ENCODE assay signal across 1 cellular context in the genomic region with DNA sequence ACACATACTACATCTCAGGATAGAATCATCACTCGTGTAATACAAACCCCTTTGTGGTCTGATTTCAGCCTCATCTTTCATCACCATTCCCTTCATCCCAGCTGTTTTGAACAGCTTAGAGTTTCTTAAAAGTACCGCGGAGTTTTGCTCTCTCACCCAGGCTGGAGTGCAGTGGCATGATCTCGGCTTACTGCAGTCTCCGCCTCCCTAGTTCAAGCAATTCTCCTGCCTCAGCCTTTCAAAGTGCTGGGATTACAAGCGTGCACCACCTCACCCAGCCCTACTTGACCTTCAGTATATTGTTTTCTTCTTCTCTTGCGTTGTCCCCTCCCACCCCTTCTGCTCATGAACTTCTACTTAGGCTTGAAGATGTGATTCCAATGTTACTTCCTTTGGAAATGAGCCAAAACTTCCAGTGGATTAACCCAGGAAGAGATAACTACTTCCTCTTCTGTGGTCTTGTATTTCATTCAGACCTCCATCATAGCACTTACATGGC.
TF ChIP-seq lines count a peak whose summit lies in the region.

No MANE protein-coding gene starts in this region.

TF ChIP-seq in HEK293, 187 proteins besides CTCF, POLR2A, EP300 and RAD21 (continued from another document):
- TF ChIP-seq ZNF266 (tag by site-specific recombination; IDR thresholded peaks at IDR 0.05; ENCODE audit: low read depth) (no peak), ZNF558 (tag by site-specific recombination; IDR thresholded peaks at IDR 0.05) (no peak), ZNF600 (tag by site-specific recombination; IDR thresholded peaks at IDR 0.05) (no peak), ZIC2 (tag by site-specific recombination; IDR thresholded peaks at IDR 0.05) (no peak), ZNF658 (tag by site-specific recombination; IDR thresholded peaks at IDR 0.05) (no peak), ZNF274 (IDR thresholded peaks at IDR 0.05; ENCODE audit: low read length) (no peak), ZNF274 (tag by site-specific recombination; IDR thresholded peaks at IDR 0.05; ENCODE audit: borderline replicate concordance) (no peak), ZNF660 (tag by site-specific recombination; IDR thresholded peaks at IDR 0.05) (no peak), ZNF423 (tag by site-specific recombination; IDR thresholded peaks at IDR 0.05) (no peak)
- TF ChIP-seq, protein P1, sequence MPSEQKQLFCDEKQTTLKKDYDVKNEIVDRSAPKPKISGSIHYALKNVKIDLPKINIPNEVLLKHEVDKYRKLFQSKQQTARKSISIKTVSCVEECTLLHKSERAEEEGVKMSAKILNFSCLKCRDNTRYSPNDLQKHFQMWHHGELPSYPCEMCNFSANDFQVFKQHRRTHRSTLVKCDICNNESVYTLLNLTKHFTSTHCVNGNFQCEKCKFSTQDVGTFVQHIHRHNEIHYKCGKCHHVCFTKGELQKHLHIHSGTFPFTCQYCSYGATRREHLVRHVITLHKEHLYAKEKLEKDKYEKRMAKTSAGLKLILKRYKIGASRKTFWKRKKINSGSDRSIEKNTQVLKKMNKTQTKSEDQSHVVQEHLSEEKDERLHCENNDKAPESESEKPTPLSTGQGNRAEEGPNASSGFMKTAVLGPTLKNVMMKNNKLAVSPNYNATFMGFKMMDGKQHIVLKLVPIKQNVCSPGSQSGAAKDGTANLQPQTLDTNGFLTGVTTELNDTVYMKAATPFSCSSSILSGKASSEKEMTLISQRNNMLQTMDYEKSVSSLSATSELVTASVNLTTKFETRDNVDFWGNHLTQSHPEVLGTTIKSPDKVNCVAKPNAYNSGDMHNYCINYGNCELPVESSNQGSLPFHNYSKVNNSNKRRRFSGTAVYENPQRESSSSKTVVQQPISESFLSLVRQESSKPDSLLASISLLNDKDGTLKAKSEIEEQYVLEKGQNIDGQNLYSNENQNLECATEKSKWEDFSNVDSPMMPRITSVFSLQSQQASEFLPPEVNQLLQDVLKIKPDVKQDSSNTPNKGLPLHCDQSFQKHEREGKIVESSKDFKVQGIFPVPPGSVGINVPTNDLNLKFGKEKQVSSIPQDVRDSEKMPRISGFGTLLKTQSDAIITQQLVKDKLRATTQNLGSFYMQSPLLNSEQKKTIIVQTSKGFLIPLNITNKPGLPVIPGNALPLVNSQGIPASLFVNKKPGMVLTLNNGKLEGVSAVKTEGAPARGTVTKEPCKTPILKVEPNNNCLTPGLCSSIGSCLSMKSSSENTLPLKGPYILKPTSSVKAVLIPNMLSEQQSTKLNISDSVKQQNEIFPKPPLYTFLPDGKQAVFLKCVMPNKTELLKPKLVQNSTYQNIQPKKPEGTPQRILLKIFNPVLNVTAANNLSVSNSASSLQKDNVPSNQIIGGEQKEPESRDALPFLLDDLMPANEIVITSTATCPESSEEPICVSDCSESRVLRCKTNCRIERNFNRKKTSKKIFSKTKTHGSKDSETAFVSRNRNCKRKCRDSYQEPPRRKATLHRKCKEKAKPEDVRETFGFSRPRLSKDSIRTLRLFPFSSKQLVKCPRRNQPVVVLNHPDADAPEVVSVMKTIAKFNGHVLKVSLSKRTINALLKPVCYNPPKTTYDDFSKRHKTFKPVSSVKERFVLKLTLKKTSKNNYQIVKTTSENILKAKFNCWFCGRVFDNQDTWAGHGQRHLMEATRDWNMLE (tag by site-specific recombination; conservative IDR thresholded peaks at IDR 0.05; ENCODE audit: low read depth) = peak; percentile 52; the same call in 1 of the 2 replicates
- TF ChIP-seq, protein P2, sequence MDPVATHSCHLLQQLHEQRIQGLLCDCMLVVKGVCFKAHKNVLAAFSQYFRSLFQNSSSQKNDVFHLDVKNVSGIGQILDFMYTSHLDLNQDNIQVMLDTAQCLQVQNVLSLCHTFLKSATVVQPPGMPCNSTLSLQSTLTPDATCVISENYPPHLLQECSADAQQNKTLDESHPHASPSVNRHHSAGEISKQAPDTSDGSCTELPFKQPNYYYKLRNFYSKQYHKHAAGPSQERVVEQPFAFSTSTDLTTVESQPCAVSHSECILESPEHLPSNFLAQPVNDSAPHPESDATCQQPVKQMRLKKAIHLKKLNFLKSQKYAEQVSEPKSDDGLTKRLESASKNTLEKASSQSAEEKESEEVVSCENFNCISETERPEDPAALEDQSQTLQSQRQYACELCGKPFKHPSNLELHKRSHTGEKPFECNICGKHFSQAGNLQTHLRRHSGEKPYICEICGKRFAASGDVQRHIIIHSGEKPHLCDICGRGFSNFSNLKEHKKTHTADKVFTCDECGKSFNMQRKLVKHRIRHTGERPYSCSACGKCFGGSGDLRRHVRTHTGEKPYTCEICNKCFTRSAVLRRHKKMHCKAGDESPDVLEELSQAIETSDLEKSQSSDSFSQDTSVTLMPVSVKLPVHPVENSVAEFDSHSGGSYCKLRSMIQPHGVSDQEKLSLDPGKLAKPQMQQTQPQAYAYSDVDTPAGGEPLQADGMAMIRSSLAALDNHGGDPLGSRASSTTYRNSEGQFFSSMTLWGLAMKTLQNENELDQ (tag by site-specific recombination; IDR thresholded peaks at IDR 0.05; ENCODE audit: low read depth) = no peak
- TF ChIP-seq, protein P3, sequence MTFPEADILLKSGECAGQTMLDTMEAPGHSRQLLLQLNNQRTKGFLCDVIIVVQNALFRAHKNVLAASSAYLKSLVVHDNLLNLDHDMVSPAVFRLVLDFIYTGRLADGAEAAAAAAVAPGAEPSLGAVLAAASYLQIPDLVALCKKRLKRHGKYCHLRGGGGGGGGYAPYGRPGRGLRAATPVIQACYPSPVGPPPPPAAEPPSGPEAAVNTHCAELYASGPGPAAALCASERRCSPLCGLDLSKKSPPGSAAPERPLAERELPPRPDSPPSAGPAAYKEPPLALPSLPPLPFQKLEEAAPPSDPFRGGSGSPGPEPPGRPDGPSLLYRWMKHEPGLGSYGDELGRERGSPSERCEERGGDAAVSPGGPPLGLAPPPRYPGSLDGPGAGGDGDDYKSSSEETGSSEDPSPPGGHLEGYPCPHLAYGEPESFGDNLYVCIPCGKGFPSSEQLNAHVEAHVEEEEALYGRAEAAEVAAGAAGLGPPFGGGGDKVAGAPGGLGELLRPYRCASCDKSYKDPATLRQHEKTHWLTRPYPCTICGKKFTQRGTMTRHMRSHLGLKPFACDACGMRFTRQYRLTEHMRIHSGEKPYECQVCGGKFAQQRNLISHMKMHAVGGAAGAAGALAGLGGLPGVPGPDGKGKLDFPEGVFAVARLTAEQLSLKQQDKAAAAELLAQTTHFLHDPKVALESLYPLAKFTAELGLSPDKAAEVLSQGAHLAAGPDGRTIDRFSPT (tag by site-specific recombination; IDR thresholded peaks at IDR 0.05) = no peak
